Comparison of ENCODE assay signal across 8 cellular contexts in genomic region chrX:150567645-150568319, GRCh38. TPM values are rescaled to one million over a fixed set of nuclear protein-coding genes. Genes with fewer than 3 reads are reported as not detected.
A peak's percentile ranks its signal among the peaks of the same experiment; 100 is the strongest.
DNase-seq lines count a peak whose midpoint lies in the region; ATAC-seq and TF ChIP-seq lines count a peak whose summit lies in the region.

No MANE protein-coding gene starts in this region.

- H3K27me3 ChIP-seq in Caco-2 (replicated peaks; ENCODE audit: control insufficient read depth, insufficient read depth, low read length) (no peaks in the 10 kb centered on the region), MG63 (no peaks in the 10 kb centered on the region), osteoblast (ENCODE audit: insufficient read depth, low read length) (no peaks in the 10 kb centered on the region)

- peak overlapping the region; percentile 70 for H3K4me3 Mint-ChIP-seq in Caco-2 (ENCODE audit: unreplicated experiment)

- H3K4me2 ChIP-seq in osteoblast (ENCODE audit: insufficient read depth, low read length), result peak overlapping the region; percentile 78

- ATAC-seq in HG03457 (IDR thresholded peaks at IDR 0.05; ENCODE audit: unreplicated experiment) (no peak), GM19395 (IDR thresholded peaks at IDR 0.05; ENCODE audit: unreplicated experiment) (no peak)

- intact Hi-C loops in Caco-2 (cut with micrococcal nuclease; ENCODE audit: unreplicated experiment), result loop anchor here (1.0 kb wide), 1 partner anchor 20 kb away; no protein-coding TSS in a partner anchor

- H3K27ac ChIP-seq in coronary artery (peak overlapping the region in 1 of 2 donors; percentile 64), osteoblast (ENCODE audit: low read depth, low read length) (no peak overlapping the region)

- POLR2A ChIA-PET in Caco-2 (lab: Charles Lee), result no interaction called here

- CTCF ChIA-PET in Caco-2 (lab: Charles Lee), result no interaction called here

- H4K20me1 ChIP-seq in osteoblast (ENCODE audit: insufficient read depth, low read length), result peaks cover 7% of the 10 kb centered on the region

- H3K36me3 ChIP-seq in Caco-2 (ENCODE audit: control insufficient read depth, insufficient read depth, low read length) (no peaks in the 10 kb centered on the region), MG63 (no peaks in the 10 kb centered on the region), osteoblast (ENCODE audit: insufficient read depth, low read length) (no peaks in the 10 kb centered on the region)

- TF ChIP-seq POLR2A in erythroblast (IDR thresholded peaks at IDR 0.05; ENCODE audit: low read length), result no peak

- DNase-seq in Caco-2 (no peak), MG63 (no peak), coronary artery (ENCODE audit: low spot score) (no peak), osteoblast (ENCODE audit: insufficient read length, low spot score, missing footprints) (no peak), erythroblast (lab: John Stamatoyannopoulos, UW) (no peak)
- no peak for DNase-seq in activated effector memory CD4-positive, alpha-beta T cell treated with anti-CD3 and anti-CD28 coated beads, Interleukin-2, amount 50 U/mL, for 16 hours

- H3K4me1 ChIP-seq in Caco-2 (peaks cover 10% of the 10 kb centered on the region; the same call in 1 of the 2 replicates), osteoblast (ENCODE audit: insufficient read depth, low read length) (peaks cover 6% of the 10 kb centered on the region)

- H3K79me2 ChIP-seq in osteoblast (ENCODE audit: insufficient read depth, low read length), result peaks cover 33% of the 10 kb centered on the region

- H3K9me3 ChIP-seq in Caco-2 (no peaks in the 10 kb centered on the region), MG63 (no peaks in the 10 kb centered on the region), osteoblast (ENCODE audit: low read depth, low read length) (no peaks in the 10 kb centered on the region)

- no peaks in the 10 kb centered on the region for H3K27me3 Mint-ChIP-seq in Caco-2 (ENCODE audit: insufficient read depth, unreplicated experiment)

- H2AFZ ChIP-seq in osteoblast (ENCODE audit: low read length), result peak overlapping the region; percentile 89

- BruUV-seq in Caco-2 (replicated peaks; lab: Mats Ljungman, UMichigan), result no TSS peak

- TF ChIP-seq CTCF in Caco-2 (IDR thresholded peaks at IDR 0.05; ENCODE audit: insufficient read depth in 1 of 2, low read depth in 1 of 2, low read length in 1 of 2, severe bottlenecking in 1 of 2, unreplicated experiment in 1 of 2), result no peak
- TF ChIP-seq CTCF in coronary artery (IDR thresholded peaks at IDR 0.05), result no peak
- no peak for TF ChIP-seq CTCF in osteoblast (IDR thresholded peaks at IDR 0.05; ENCODE audit: extremely low read depth, low read depth, low read length)

- no peaks in the 10 kb centered on the region for H3K4me1 Mint-ChIP-seq in Caco-2 (ENCODE audit: low read depth, unreplicated experiment)

- H3K4me3 ChIP-seq in Caco-2 (ENCODE audit: low read depth, low read length) (peak overlapping the region; percentile 16), MG63 (peak overlapping the region; percentile 33), coronary artery (peak overlapping the region; percentile 29), osteoblast (ENCODE audit: insufficient read depth, low read length) (peak overlapping the region; percentile 80)

- H3K9me3 Mint-ChIP-seq in Caco-2 (ENCODE audit: unreplicated experiment), result no peaks in the 10 kb centered on the region

- peak overlapping the region; percentile 76 for H3K27ac Mint-ChIP-seq in Caco-2 (ENCODE audit: unreplicated experiment)

- H3K36me3 Mint-ChIP-seq in Caco-2 (ENCODE audit: insufficient read depth, unreplicated experiment), result no peaks in the 10 kb centered on the region

RNA-seq across cellular contexts. Expression of gene MTM1, which starts 0.6 kb away (rescaled TPM):
- total RNA-seq in Caco-2 (2022), result 9.7 and 10.0 TPM in 2 replicates
- total RNA-seq in MG63 (2014; rRNA removed; shearing (Covaris generic); ENCODE audit: low replicate concordance), result 8.7 and 9.1 TPM in 2 replicates
- total RNA-seq in osteoblast, result 9.8 and 11.8 TPM in 2 replicates

Comparison
In these comparisons a context has a peak if more than half of its experiments do, and no peak if none do; other contexts are left out.
1. H3K4me3 ChIP-seq: peak in every context shown above with its lines; median percentile 80 in osteoblast; 33 in MG63; 29 in coronary artery; 16 in Caco-2.